In genomic region chr22:28232231-28232630, GRCh38 we compare ENCODE assay signal across 18 cellular contexts.
"Had no signal": no experiment of that assay in that cellular context is flagged by ENCODE, and none has a peak within 500 bp of the region (broad histone marks: within the 10 kb centered on the region; RNA-seq: fewer than 3 reads in every experiment).

No MANE protein-coding gene starts in this region.

- H3K27ac ChIP-seq: heart left ventricle, left lung, lower lobe of right lung, sigmoid colon, skin epidermis, suprapubic skin, tibial nerve, upper lobe of right lung, vagina had no signal

- H3K27me3 ChIP-seq: heart left ventricle, left lung, sigmoid colon, suprapubic skin, tibial nerve, upper lobe of right lung, vagina had no signal

- H3K36me3 ChIP-seq: heart left ventricle, left lung, lower lobe of right lung, sigmoid colon, suprapubic skin, tibial nerve, upper lobe of right lung, vagina had no signal

- H3K4me1 ChIP-seq: left lung, vagina had no signal

- H3K9me3 Mint-ChIP-seq: naive thymus-derived CD8-positive, alpha-beta T cell had no signal

- H3K27ac Mint-ChIP-seq: memory B cell; naive thymus-derived CD8-positive, alpha-beta T cell had no signal

- H3K4me3 ChIP-seq: heart left ventricle, left lung, lower lobe of right lung, sigmoid colon, skin epidermis, suprapubic skin, tibial nerve, upper lobe of right lung, vagina had no signal

- DNase-seq: effector memory CD4-positive, alpha-beta T cell; heart left ventricle; hippocampal formation; islet precursor cell; left lung; lower lobe of right lung; naive thymus-derived CD8-positive, alpha-beta T cell; sigmoid colon; stimulated activated CD4-positive, alpha-beta T cell treated with anti-CD3 and anti-CD28 coated beads, Interleukin-12 subunit alpha, Interleukin-12 subunit beta, amount 100 ng/mL, for 4 hours; stimulated activated CD4-positive, alpha-beta T cell treated with anti-CD3 and anti-CD28 coated beads, Interleukin-2, amount 100 ng/mL, for 48 hours; stimulated activated naive CD8-positive, alpha-beta T cell treated with anti-CD3 and anti-CD28 coated beads, Interleukin-15, Interleukin-2, amounts not matched to agents 100 U/mL and 50 U/mL, for 24 hours; upper lobe of right lung had no signal

- H3K36me3 Mint-ChIP-seq: memory B cell; naive thymus-derived CD8-positive, alpha-beta T cell had no signal

- H3K9me3 ChIP-seq: heart left ventricle, left lung, lower lobe of right lung, sigmoid colon, suprapubic skin, tibial nerve, upper lobe of right lung, vagina had no signal

- H3K4me1 Mint-ChIP-seq: memory B cell; naive thymus-derived CD8-positive, alpha-beta T cell had no signal

- ATAC-seq: esophagus mucosa; left lung; lower lobe of right lung; naive thymus-derived CD8-positive, alpha-beta T cell; stimulated activated naive CD8-positive, alpha-beta T cell treated with anti-CD3 and anti-CD28 coated beads, Interleukin-15, Interleukin-2, amounts not matched to agents 100 U/mL and 50 U/mL, for 24 hours; upper lobe of right lung had no signal

- H3K4me3 Mint-ChIP-seq: memory B cell; naive thymus-derived CD8-positive, alpha-beta T cell had no signal
